Comparison of ENCODE assay signal across 31 cellular contexts in the genomic region with DNA sequence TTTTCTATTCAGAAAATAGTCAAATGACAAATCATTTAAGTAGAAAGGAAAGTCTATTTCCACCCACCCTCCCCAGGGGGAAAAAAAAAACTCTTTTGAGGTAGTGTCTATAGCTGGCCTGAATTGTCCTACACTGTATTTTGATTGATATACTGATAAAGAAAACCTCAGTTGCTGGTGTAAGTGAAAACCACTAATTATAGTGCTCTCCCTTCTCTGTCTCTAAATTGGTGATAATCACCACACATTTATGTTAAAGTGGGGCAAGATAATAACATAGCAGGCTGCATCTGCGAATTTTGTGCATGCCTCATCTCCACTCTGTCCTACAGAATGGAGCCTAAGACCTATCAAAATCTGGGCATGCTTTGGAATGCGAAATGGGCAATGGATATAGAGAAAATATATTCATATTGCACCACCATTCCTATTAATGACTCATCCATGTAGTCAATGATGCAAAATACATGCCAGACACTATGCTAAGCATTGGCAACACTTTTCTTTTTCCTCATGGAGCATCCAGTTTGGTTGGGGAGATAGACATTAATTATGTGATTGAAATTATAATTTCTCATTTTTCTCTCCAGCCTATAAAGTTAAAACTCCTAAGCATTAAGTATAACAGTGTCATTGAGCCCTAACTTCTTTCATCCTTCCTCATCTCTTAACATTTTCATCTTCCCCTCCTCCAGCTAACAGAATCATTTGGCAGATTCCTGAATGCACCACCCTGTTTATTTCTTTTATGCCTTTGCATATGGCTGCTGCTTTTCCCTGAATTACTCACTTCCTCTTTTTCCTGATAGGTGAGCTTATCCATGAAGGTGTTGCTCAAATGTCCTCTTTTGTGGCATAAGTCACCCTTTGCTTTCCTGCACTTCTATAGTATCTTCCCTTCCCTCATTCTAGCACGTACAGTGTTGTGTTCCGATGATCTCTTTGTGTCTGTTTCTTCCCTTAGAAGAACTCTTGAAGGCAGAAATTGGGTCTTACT. TPM values are rescaled to one million over a fixed set of nuclear protein-coding genes. Genes with fewer than 3 reads are reported as not detected.
DNase-seq lines count a peak whose midpoint lies in the region; ATAC-seq and TF ChIP-seq lines count a peak whose summit lies in the region.
"Had no signal": no experiment of that assay in that cellular context is flagged by ENCODE, and none has a peak within 500 bp of the region (broad histone marks: within the 10 kb centered on the region; RNA-seq: fewer than 3 reads in every experiment).

No MANE protein-coding gene starts in this region.

- H3K27ac Mint-ChIP-seq in effector memory CD8-positive, alpha-beta T cell, result no peak overlapping the region
- H3K27ac Mint-ChIP-seq in osteocyte (ENCODE audit: unreplicated experiment), result no peak overlapping the region
- H3K27ac Mint-ChIP-seq: activated naive CD8-positive, alpha-beta T cell treated with anti-CD3 and anti-CD28 coated beads, Interleukin-2, amount 50 U/mL, for 24 hours; activated T-cell treated with anti-CD3 and anti-CD28 coated beads, Interleukin-2, amount 50 U/mL, for 72 hours; CD14-positive monocyte; stimulated activated naive CD8-positive, alpha-beta T cell treated with anti-CD3 and anti-CD28 coated beads, Interleukin-15, Interleukin-2, amounts not matched to agents 100 ng/mL and 50 ng/mL, for 24 hours; T-helper 17 cell had no signal

- intact Hi-C loops in mucosa of descending colon (cut with DNase I, micrococcal nuclease), result no loop called here

- ATAC-seq in mucosa of descending colon, result peak; percentile 29
- ATAC-seq in effector memory CD8-positive, alpha-beta T cell (replicated peaks), result no peak
- ATAC-seq: activated naive CD8-positive, alpha-beta T cell treated with anti-CD3 and anti-CD28 coated beads, Interleukin-2, amount 50 U/mL, for 24 hours; left lung; right cardiac atrium; SK-N-SH treated with all-trans-retinoic acid at 6 μM for 48 hours; T-helper 17 cell had no signal

- no peak overlapping the region for H3K4me3 Mint-ChIP-seq in effector memory CD8-positive, alpha-beta T cell
- no peak overlapping the region for H3K4me3 Mint-ChIP-seq in osteocyte (ENCODE audit: unreplicated experiment)
- H3K4me3 Mint-ChIP-seq: activated naive CD8-positive, alpha-beta T cell treated with anti-CD3 and anti-CD28 coated beads, Interleukin-2, amount 50 U/mL, for 24 hours; activated T-cell treated with anti-CD3 and anti-CD28 coated beads, Interleukin-2, amount 50 U/mL, for 72 hours; CD14-positive monocyte; stimulated activated naive CD8-positive, alpha-beta T cell treated with anti-CD3 and anti-CD28 coated beads, Interleukin-15, Interleukin-2, amounts not matched to agents 100 ng/mL and 50 ng/mL, for 24 hours; T-helper 17 cell had no signal

- no peaks in the 10 kb centered on the region for H3K9me3 Mint-ChIP-seq in effector memory CD8-positive, alpha-beta T cell
- H3K9me3 Mint-ChIP-seq in osteocyte (ENCODE audit: unreplicated experiment), result no peaks in the 10 kb centered on the region
- H3K9me3 Mint-ChIP-seq: activated naive CD8-positive, alpha-beta T cell treated with anti-CD3 and anti-CD28 coated beads, Interleukin-2, amount 50 U/mL, for 24 hours; activated T-cell treated with anti-CD3 and anti-CD28 coated beads, Interleukin-2, amount 50 U/mL, for 72 hours; stimulated activated naive CD8-positive, alpha-beta T cell treated with anti-CD3 and anti-CD28 coated beads, Interleukin-15, Interleukin-2, amounts not matched to agents 100 ng/mL and 50 ng/mL, for 24 hours had no signal

- no peak overlapping the region for H3K4me3 ChIP-seq in epithelial cell of esophagus (ENCODE audit: low read length)
- no peak overlapping the region for H3K4me3 ChIP-seq in mucosa of descending colon
- H3K4me3 ChIP-seq: esophagus squamous epithelium, left lung, testis had no signal

- peaks cover 32 to 33% of the 10 kb centered on the region in 2 donors for H3K27me3 Mint-ChIP-seq in effector memory CD8-positive, alpha-beta T cell
- peaks cover 5% of the 10 kb centered on the region for H3K27me3 Mint-ChIP-seq in osteocyte (ENCODE audit: unreplicated experiment)
- H3K27me3 Mint-ChIP-seq: activated naive CD8-positive, alpha-beta T cell treated with anti-CD3 and anti-CD28 coated beads, Interleukin-2, amount 50 U/mL, for 24 hours had no signal

- no peaks in the 10 kb centered on the region for H3K9me3 ChIP-seq in mucosa of descending colon
- H3K9me3 ChIP-seq: esophagus squamous epithelium, left lung, testis had no signal

- TF ChIP-seq CTCF in epithelial cell of esophagus (IDR thresholded peaks at IDR 0.05; ENCODE audit: insufficient read depth, low read depth, low read length, missing control alignments) (no peak), mucosa of descending colon (IDR thresholded peaks at IDR 0.05) (no peak), osteocyte (IDR thresholded peaks at IDR 0.05) (no peak)

- peaks cover 3% of the 10 kb centered on the region for H3K36me3 Mint-ChIP-seq in effector memory CD8-positive, alpha-beta T cell (ENCODE audit: insufficient read depth)
- no peaks in the 10 kb centered on the region for H3K36me3 Mint-ChIP-seq in osteocyte (ENCODE audit: unreplicated experiment)
- H3K36me3 Mint-ChIP-seq: CD14-positive monocyte had no signal

- H3K4me1 Mint-ChIP-seq in effector memory CD8-positive, alpha-beta T cell (ENCODE audit: low read depth in 2 of 2), result no peaks in the 10 kb centered on the region
- no peaks in the 10 kb centered on the region for H3K4me1 Mint-ChIP-seq in osteocyte (ENCODE audit: unreplicated experiment)
- H3K4me1 Mint-ChIP-seq: activated naive CD8-positive, alpha-beta T cell treated with anti-CD3 and anti-CD28 coated beads, Interleukin-2, amount 50 U/mL, for 24 hours; T-helper 17 cell had no signal

- no peaks in the 10 kb centered on the region for H3K36me3 ChIP-seq in mucosa of descending colon (ENCODE audit: low read depth)
- H3K36me3 ChIP-seq: esophagus squamous epithelium, left lung had no signal

- H3K4me1 ChIP-seq in mucosa of descending colon (ENCODE audit: low read depth), result no peaks in the 10 kb centered on the region
- H3K4me1 ChIP-seq: esophagus squamous epithelium, left lung, testis had no signal

- DNase-seq in NCI-H1417 (lab: John Stamatoyannopoulos, UW) (peak in 2 of 3 experiments; percentile 4 to 61), NCI-H1417 treated with DMSO at 0.1 percent for 48 hours (lab: John Stamatoyannopoulos, UW) (no peak), OCI-M1 (lab: John Stamatoyannopoulos, UW) (peak; percentile 12), epithelial cell of esophagus (ENCODE audit: low read depth) (peak; percentile 60), mucosa of descending colon (no peak), osteocyte (ENCODE audit: extremely low spot score, unreplicated experiment) (no peak), NCI-H1436 treated with DMSO at 0.1 percent for 48 hours (lab: John Stamatoyannopoulos, UW) (no peak)
- no peak for DNase-seq in effector memory CD8-positive, alpha-beta T cell
- DNase-seq: 8988T; activated naive CD4-positive, alpha-beta T cell; activated naive CD8-positive, alpha-beta T cell treated with anti-CD3 and anti-CD28 coated beads, Interleukin-2, amount 50 U/mL, for 24 hours; activated T-cell treated with anti-CD3 and anti-CD28 coated beads, Interleukin-2, amount 50 U/mL, for 72 hours; dermis blood vessel endothelial cell; DMS79; esophagus squamous epithelium; GDM1; left lung; NCI-H1048; NCI-H2029 treated with DMSO at 0.1 percent for 48 hours; NCI-H345; NCI-H774; posterior cingulate gyrus; right cardiac atrium; Right ventricle myocardium superior; stimulated activated CD8-positive, alpha-beta memory T cell treated with anti-CD3 and anti-CD28 coated beads, Interleukin-4, amount 100 ng/mL, for 48 hours; T-helper 17 cell; testis had no signal

RNA-seq across cellular contexts. Expression of a gene that starts 58.2 kb away (rescaled TPM):
- total RNA-seq in mucosa of descending colon (10 to 100 TPM; 32.2 to 92.9 (median 67.1) TPM), osteocyte (not detected in 2 replicates)
- total RNA-seq: dermis blood vessel endothelial cell, OCI-LY7, Right ventricle myocardium superior, T-helper 17 cell had no signal

Comparison
In these comparisons a context has a peak if more than half of its experiments do, and no peak if none do; other contexts are left out.
1. DNase-seq: peak in NCI-H1417 (2 of 3), OCI-M1 (single experiment) and epithelial cell of esophagus (single experiment); none in NCI-H1417 treated with DMSO at 0.1 percent for 48 hours (single experiment), mucosa of descending colon (0 of 3), effector memory CD8-positive, alpha-beta T cell (0 of 3), osteocyte (single experiment) and NCI-H1436 treated with DMSO at 0.1 percent for 48 hours (single experiment).
2. RNA of a gene that starts 58.2 kb away (total RNA-seq): 32.2 to 92.9 TPM in mucosa of descending colon; not detected in osteocyte; every median in the first group is over 10 times any median in the second.